Comparison of ENCODE assay signal across 1 cellular context in genomic region chr6:47788498-47788884, GRCh38.
TF ChIP-seq lines count a peak whose summit lies in the region.

No MANE protein-coding gene starts in this region.

TF ChIP-seq in SK-N-SH treated with all-trans-retinoic acid at 6 μM for 48 hours, 23 proteins besides CTCF, POLR2A, EP300 and RAD21 (continued from another document):
- no peak for TF ChIP-seq CREB5 (CRISPR knock-in tag; IDR thresholded peaks at IDR 0.05; ENCODE audit: low read depth)
- TF ChIP-seq ESRRG (CRISPR knock-in tag; IDR thresholded peaks at IDR 0.05), result no peak
- no peak for TF ChIP-seq ZFP3 (CRISPR knock-in tag; IDR thresholded peaks at IDR 0.05)
- TF ChIP-seq SNAI2 (CRISPR knock-in tag; IDR thresholded peaks at IDR 0.05), result no peak
- no peak for TF ChIP-seq OSR1 (CRISPR knock-in tag; IDR thresholded peaks at IDR 0.05)
- TF ChIP-seq TCF4 (CRISPR knock-in tag; IDR thresholded peaks at IDR 0.05; ENCODE audit: borderline replicate concordance), result no peak
- TF ChIP-seq BACH2 (CRISPR knock-in tag; IDR thresholded peaks at IDR 0.05; ENCODE audit: borderline replicate concordance), result no peak
- TF ChIP-seq PATZ1 (CRISPR knock-in tag; IDR thresholded peaks at IDR 0.05; ENCODE audit: borderline replicate concordance), result no peak
- TF ChIP-seq ZNF8 (CRISPR knock-in tag; IDR thresholded peaks at IDR 0.05), result no peak
- no peak for TF ChIP-seq RARB (CRISPR knock-in tag; IDR thresholded peaks at IDR 0.05)
- TF ChIP-seq ZNF565 (CRISPR knock-in tag; conservative IDR thresholded peaks at IDR 0.05; ENCODE audit: low read depth), result no peak
- no peak for TF ChIP-seq ZFP30 (CRISPR knock-in tag; IDR thresholded peaks at IDR 0.05)
